Comparison of ENCODE assay signal across 12 cellular contexts in genomic region chr11:46537121-46537520, GRCh38. TPM values are rescaled to one million over a fixed set of nuclear protein-coding genes. Genes with fewer than 3 reads are reported as not detected.
DNase-seq lines count a peak whose midpoint lies in the region; ATAC-seq and TF ChIP-seq lines count a peak whose summit lies in the region.
"Had no signal": no experiment of that assay in that cellular context is flagged by ENCODE, and none has a peak within 500 bp of the region (broad histone marks: within the 10 kb centered on the region; RNA-seq: fewer than 3 reads in every experiment).

No MANE protein-coding gene starts in this region.

- no peaks in the 10 kb centered on the region for H3K9me3 ChIP-seq in iPS-15b (ENCODE audit: control insufficient read depth, insufficient read depth, low read length)
- H3K9me3 ChIP-seq: prostate gland, thoracic aorta had no signal

- H3K4me3 ChIP-seq in AG10803 (ENCODE audit: low read length): no peak overlapping the region
- no peak overlapping the region for H3K4me3 ChIP-seq in iPS-15b (ENCODE audit: low read depth, low read length)
- H3K4me3 ChIP-seq in H7 (ENCODE audit: insufficient read depth, low read depth, low read length): no peak overlapping the region
- H3K4me3 ChIP-seq: prostate gland, thoracic aorta had no signal

- POLR2A ChIA-PET in WTC11 (lab: Charles Lee): no interaction called here

- H3K4me1 Mint-ChIP-seq in WTC11: peaks cover 37% of the 10 kb centered on the region

- H3K9me3 Mint-ChIP-seq in WTC11: no peaks in the 10 kb centered on the region
- H3K9me3 Mint-ChIP-seq: activated T-helper 17 cell treated with anti-CD3 and anti-CD28 coated beads, Interleukin-2, amount 50 U/mL, for 72 hours; CD4-positive, alpha-beta T cell had no signal

- peak overlapping the region; percentile 27 for H3K9ac ChIP-seq in iPS-15b (ENCODE audit: low read depth, low read length)

- H3K4me3 Mint-ChIP-seq in WTC11: peak overlapping the region; percentile 12; the same call in 1 of the 2 replicates
- H3K4me3 Mint-ChIP-seq: activated T-helper 17 cell treated with anti-CD3 and anti-CD28 coated beads, Interleukin-2, amount 50 U/mL, for 72 hours; CD4-positive, alpha-beta T cell had no signal

- no peaks in the 10 kb centered on the region for H3K27me3 ChIP-seq in iPS-15b (ENCODE audit: control insufficient read depth, insufficient read depth, low read length)
- no peaks in the 10 kb centered on the region for H3K27me3 ChIP-seq in H7 (ENCODE audit: control insufficient read depth, insufficient read depth, low read length)

- ATAC-seq in WTC11: peak; percentile 27

- TF ChIP-seq CTCF in AG10803 (conservative IDR thresholded peaks at IDR 0.05; ENCODE audit: low read length) (peak; percentile 33), WTC11 (IDR thresholded peaks at IDR 0.05) (no peak)

- no peaks in the 10 kb centered on the region for H3K27me3 Mint-ChIP-seq in WTC11 (ENCODE audit: low read depth)
- H3K27me3 Mint-ChIP-seq: activated T-helper 17 cell treated with anti-CD3 and anti-CD28 coated beads, Interleukin-2, amount 50 U/mL, for 72 hours; CD4-positive, alpha-beta T cell had no signal

- peaks cover 6% of the 10 kb centered on the region for H3K36me3 ChIP-seq in iPS-15b (ENCODE audit: control insufficient read depth, insufficient read depth, low read length)
- H3K36me3 ChIP-seq in H7 (replicated peaks; ENCODE audit: control insufficient read depth, insufficient read depth, low read length): peaks cover 7% of the 10 kb centered on the region
- H3K36me3 ChIP-seq: prostate gland had no signal

- peak overlapping the region; percentile 92; the same call in 1 of the 2 replicates for H3K27ac Mint-ChIP-seq in WTC11

- H3K36me3 Mint-ChIP-seq in WTC11: peaks cover 7% of the 10 kb centered on the region

- CTCF ChIA-PET in WTC11 (lab: Charles Lee): interaction anchor here (1.1 to 2.0 kb wide), 4 partner anchors 8 to 154 kb away, joined by 4 to 13 read pairs (median 7); no protein-coding TSS in a partner anchor

- H3K4me1 ChIP-seq in iPS-15b (ENCODE audit: control insufficient read depth, insufficient read depth, low read length): peaks cover 15% of the 10 kb centered on the region
- H3K4me1 ChIP-seq: prostate gland had no signal

- DNase-seq in AG10803 (ENCODE audit: low read depth) (peak; percentile 21), HT-29 (ENCODE audit: low spot score) (peak; percentile 16), WTC11 (ENCODE audit: low spot score) (no peak), H7 (no peak), glomerular visceral epithelial cell (ENCODE audit: extremely low spot score) (no peak), NOMO-1 (lab: John Stamatoyannopoulos, UW; ENCODE audit: unreplicated experiment in 2 of 2) (no peak), GF-D8 (lab: John Stamatoyannopoulos, UW) (no peak)

TF ChIP-seq in WTC11, 78 proteins besides CTCF, POLR2A, EP300 and RAD21:
- TF ChIP-seq ZNF138 (CRISPR knock-in tag; conservative IDR thresholded peaks at IDR 0.05) (no peak), ERG (CRISPR knock-in tag; IDR thresholded peaks at IDR 0.05) (no peak), NFATC4 (CRISPR knock-in tag; IDR thresholded peaks at IDR 0.05) (no peak), ARID4B (CRISPR knock-in tag; IDR thresholded peaks at IDR 0.05; ENCODE audit: borderline replicate concordance) (no peak)

RNA-seq across cellular contexts. Expression of gene AMBRA1, which starts 56.7 kb away (rescaled TPM):
- total RNA-seq in HT-29 (2014; rRNA removed; shearing (Covaris generic)): 34.0 and 34.1 TPM in 2 replicates
- 29.8 to 35.0 TPM (median 32.2 TPM) in 3 replicates for total RNA-seq in WTC11 (2021)
- 36.8 and 42.5 TPM in 2 replicates for total RNA-seq in H7 (2014; rRNA removed; shearing (Covaris generic))

Comparison
In these comparisons a context has a peak if more than half of its experiments do, and no peak if none do; other contexts are left out.
1. DNase-seq: peak in AG10803 (single experiment) and HT-29 (single experiment); none in WTC11 (single experiment), H7 (single experiment), glomerular visceral epithelial cell (single experiment), NOMO-1 (0 of 2) and GF-D8 (single experiment).